ENCODE assay signal across 10 cellular contexts in the genomic region with DNA sequence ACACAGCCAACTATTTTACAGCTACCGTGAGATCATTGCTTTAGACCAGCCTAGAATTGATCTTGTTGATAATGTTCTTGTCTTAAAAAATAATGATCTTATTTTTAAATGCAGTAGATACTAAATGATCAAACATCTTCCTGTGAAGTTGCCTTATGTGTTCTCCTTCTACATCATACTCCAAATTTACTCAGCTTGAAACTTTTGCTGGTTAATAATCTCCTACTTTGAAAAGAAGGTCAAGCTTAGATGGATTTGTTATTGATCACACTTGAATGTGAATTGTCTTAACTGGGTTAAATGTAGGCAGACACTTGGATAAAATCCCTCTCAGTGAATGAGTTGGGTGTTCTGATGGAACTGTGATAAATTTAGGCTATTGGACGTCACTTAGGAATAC.
"Had no signal": no experiment of that assay in that cellular context is flagged by ENCODE, and none has a peak within 500 bp of the region (broad histone marks: within the 10 kb centered on the region; RNA-seq: fewer than 3 reads in every experiment).

No MANE protein-coding gene starts in this region.

- H3K9me3 ChIP-seq: HAP-1 had no signal

- ATAC-seq: HCT116, HepG2 had no signal

- H3K4me2 ChIP-seq: KMS-11 had no signal

- DNase-seq: GM23248, GOT3, H7, HFFc6, KBM-7 had no signal

- H3K27ac ChIP-seq: GM23248, HL-60, KMS-11 had no signal

- H3K36me3 ChIP-seq: HAP-1 had no signal

- H3K9ac ChIP-seq: GM23248, KMS-11 had no signal

- H3K4me3 ChIP-seq: GM23248, HAP-1 had no signal

- H3K4me1 ChIP-seq: HAP-1 had no signal
